Comparison of ENCODE assay signal across 29 cellular contexts in genomic region chr2:48941908-48942307, GRCh38.
"Had no signal": no experiment of that assay in that cellular context is flagged by ENCODE, and none has a peak within 500 bp of the region (broad histone marks: within the 10 kb centered on the region; RNA-seq: fewer than 3 reads in every experiment).

No MANE protein-coding gene starts in this region.

- DNase-seq: dermis blood vessel endothelial cell; effector memory CD4-positive, alpha-beta T cell; esophagus squamous epithelium; foreskin melanocyte; head of caudate nucleus; left cardiac atrium; mesenchymal stem cell; mucosa of descending colon; naive B cell; stimulated activated CD4-positive, alpha-beta T cell treated with anti-CD3 and anti-CD28 coated beads, Interleukin-12 subunit alpha, Interleukin-12 subunit beta, amount 100 ng/mL, for 4 hours; stimulated activated CD4-positive, alpha-beta T cell treated with anti-CD3 and anti-CD28 coated beads, Interleukin-1b, Interleukin-23, amount 100 ng/mL, for 48 hours; stimulated activated CD4-positive, alpha-beta T cell treated with anti-CD3 and anti-CD28 coated beads, Interleukin-4, amount 100 ng/mL, for 1 hour; stimulated activated CD8-positive, alpha-beta memory T cell treated with anti-CD3 and anti-CD28 coated beads, Interleukin-4, amount 100 ng/mL, for 48 hours; stimulated activated naive CD4-positive, alpha-beta T cell; stimulated activated naive CD8-positive, alpha-beta T cell treated with anti-CD3 and anti-CD28 coated beads, Interleukin-15, amount 100 ng/mL, for 72 hours; transverse colon; upper lobe of right lung; uterus had no signal

- H2AFZ ChIP-seq: parathyroid adenoma had no signal

- H3K9me3 Mint-ChIP-seq: mesothelial cell of epicardium; naive B cell; natural killer cell treated with Interleukin-12 subunit alpha and Interleukin-12 subunit beta and Interleukin-15 and Interleukin-18, amount 100 ng/mL, for 72 hours; neural crest cell; stimulated activated naive CD8-positive, alpha-beta T cell treated with anti-CD3 and anti-CD28 coated beads, Interleukin-15, amount 100 ng/mL, for 72 hours had no signal

- H3K27me3 Mint-ChIP-seq: progenitor cell of endocrine pancreas; stimulated activated naive CD8-positive, alpha-beta T cell treated with anti-CD3 and anti-CD28 coated beads, Interleukin-15, amount 100 ng/mL, for 72 hours had no signal

- H3K27ac ChIP-seq: coronary artery, esophagus squamous epithelium, left lung, parathyroid adenoma, suprapubic skin, transverse colon, upper lobe of right lung, uterus had no signal

- H3K79me2 ChIP-seq: parathyroid adenoma had no signal

- H3K4me1 Mint-ChIP-seq: stimulated activated naive CD8-positive, alpha-beta T cell treated with anti-CD3 and anti-CD28 coated beads, Interleukin-15, amount 100 ng/mL, for 72 hours had no signal

- H3K9me3 ChIP-seq: esophagus squamous epithelium, left lung, mucosa of descending colon, suprapubic skin, transverse colon, upper lobe of right lung, uterus had no signal

- H3K4me3 Mint-ChIP-seq: mesothelial cell of epicardium; naive B cell; natural killer cell treated with Interleukin-12 subunit alpha and Interleukin-12 subunit beta and Interleukin-15 and Interleukin-18, amount 100 ng/mL, for 72 hours; neural crest cell; stimulated activated naive CD8-positive, alpha-beta T cell treated with anti-CD3 and anti-CD28 coated beads, Interleukin-15, amount 100 ng/mL, for 72 hours had no signal

- ATAC-seq: left cardiac atrium; left lung; mucosa of descending colon; natural killer cell treated with Interleukin-12 subunit alpha and Interleukin-12 subunit beta and Interleukin-15 and Interleukin-18, amount 100 ng/mL, for 72 hours; sciatic nerve; stimulated activated naive CD8-positive, alpha-beta T cell treated with anti-CD3 and anti-CD28 coated beads, Interleukin-15, amount 100 ng/mL, for 72 hours; upper lobe of right lung had no signal

- H3K4me2 ChIP-seq: smooth muscle cell had no signal

- H3K36me3 Mint-ChIP-seq: mesothelial cell of epicardium; naive B cell; natural killer cell treated with Interleukin-12 subunit alpha and Interleukin-12 subunit beta and Interleukin-15 and Interleukin-18, amount 100 ng/mL, for 72 hours had no signal

- H3K27me3 ChIP-seq: esophagus squamous epithelium, left lung, upper lobe of right lung, uterus had no signal

- H3K4me1 ChIP-seq: esophagus squamous epithelium, left lung, suprapubic skin, transverse colon, upper lobe of right lung, uterus had no signal

- H3K27ac Mint-ChIP-seq: mesothelial cell of epicardium; naive B cell; natural killer cell treated with Interleukin-12 subunit alpha and Interleukin-12 subunit beta and Interleukin-15 and Interleukin-18, amount 100 ng/mL, for 72 hours; progenitor cell of endocrine pancreas; stimulated activated naive CD8-positive, alpha-beta T cell treated with anti-CD3 and anti-CD28 coated beads, Interleukin-15, amount 100 ng/mL, for 72 hours had no signal

- H3K9ac ChIP-seq: parathyroid adenoma had no signal

- H3K4me3 ChIP-seq: coronary artery, esophagus squamous epithelium, left lung, mucosa of descending colon, smooth muscle cell, suprapubic skin, transverse colon, upper lobe of right lung, uterus had no signal

- FAIRE-seq: endothelial cell of umbilical vein had no signal

- H3K36me3 ChIP-seq: esophagus squamous epithelium, left lung, suprapubic skin, transverse colon, upper lobe of right lung, uterus had no signal
